In the genomic region with DNA sequence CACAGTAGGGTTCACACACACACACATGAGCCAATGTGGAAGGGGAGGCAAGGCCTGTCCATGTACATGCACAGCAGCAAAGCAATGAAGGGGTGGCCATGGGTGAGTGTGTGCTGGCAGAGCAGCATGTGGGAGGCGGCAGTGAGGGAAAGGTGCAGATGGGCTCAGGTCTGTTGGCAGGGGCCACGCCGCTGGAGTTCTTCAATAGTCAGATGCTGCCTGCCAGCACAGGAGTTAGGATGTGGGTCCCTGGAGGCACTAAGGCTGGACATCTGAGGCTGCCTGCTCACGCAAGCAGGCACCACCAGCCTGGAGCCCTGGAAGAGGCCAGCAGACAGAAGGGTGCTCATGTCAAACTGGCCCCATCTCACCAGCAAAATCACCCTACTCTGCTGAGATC, we compare ENCODE assay signal across 31 cellular contexts.
"Had no signal": no experiment of that assay in that cellular context is flagged by ENCODE, and none has a peak within 500 bp of the region (broad histone marks: within the 10 kb centered on the region; RNA-seq: fewer than 3 reads in every experiment).

No MANE protein-coding gene starts in this region.

- H3K36me3 ChIP-seq: colonic mucosa, esophagus squamous epithelium, gastroesophageal sphincter, heart right ventricle had no signal

- ATAC-seq: activated CD4-positive, alpha-beta T cell treated with anti-CD3 and anti-CD28 coated beads for 36 hours; activated CD8-positive, alpha-beta memory T cell treated with anti-CD3 and anti-CD28 coated beads, Interleukin-2, amount 10 ng/mL, durations not matched to agents 7 days and 5 days; activated CD8-positive, alpha-beta T cell treated with anti-CD3 and anti-CD28 coated beads, Interleukin-2, amount 10 ng/mL, durations not matched to agents 7 days and 5 days; body of pancreas; gastroesophageal sphincter; heart right ventricle; T-helper 17 cell had no signal

- H3K27ac ChIP-seq: body of pancreas, colonic mucosa, epithelial cell of prostate, esophagus squamous epithelium, gastroesophageal sphincter, heart right ventricle had no signal

- H3K4me1 Mint-ChIP-seq: activated CD4-positive, alpha-beta T cell treated with anti-CD3 and anti-CD28 coated beads for 36 hours; activated CD4-positive, alpha-beta T cell treated with anti-CD3 and anti-CD28 coated beads, Interleukin-2, amount 10 ng/mL, durations not matched to agents 24 days and 14 days; activated CD8-positive, alpha-beta memory T cell treated with anti-CD3 and anti-CD28 coated beads, Interleukin-2, amount 10 ng/mL, durations not matched to agents 7 days and 5 days; activated naive CD4-positive, alpha-beta T cell treated with anti-CD3 and anti-CD28 coated beads, Interleukin-2, amount 50 U/mL, for 24 hours; activated naive CD8-positive, alpha-beta T cell treated with anti-CD3 and anti-CD28 coated beads, Interleukin-2, amount 10 ng/mL, durations not matched to agents 7 days and 5 days; T-helper 17 cell had no signal

- H3K27me3 Mint-ChIP-seq: activated CD4-positive, alpha-beta memory T cell treated with anti-CD3 and anti-CD28 coated beads for 36 hours; activated CD4-positive, alpha-beta T cell treated with anti-CD3 and anti-CD28 coated beads for 36 hours; activated CD4-positive, alpha-beta T cell treated with anti-CD3 and anti-CD28 coated beads, Interleukin-2, amount 10 ng/mL, durations not matched to agents 24 days and 14 days; activated CD8-positive, alpha-beta memory T cell treated with anti-CD3 and anti-CD28 coated beads, Interleukin-2, amount 10 ng/mL, durations not matched to agents 7 days and 5 days; activated naive CD4-positive, alpha-beta T cell treated with anti-CD3 and anti-CD28 coated beads, Interleukin-2, amount 50 U/mL, for 24 hours; activated naive CD8-positive, alpha-beta T cell treated with anti-CD3 and anti-CD28 coated beads, Interleukin-2, amount 10 ng/mL, durations not matched to agents 7 days and 5 days; T-helper 17 cell had no signal

- H3K36me3 Mint-ChIP-seq: activated CD4-positive, alpha-beta memory T cell treated with anti-CD3 and anti-CD28 coated beads for 36 hours; activated CD8-positive, alpha-beta memory T cell treated with anti-CD3 and anti-CD28 coated beads, Interleukin-2, amount 10 ng/mL, durations not matched to agents 7 days and 5 days; activated naive CD4-positive, alpha-beta T cell treated with anti-CD3 and anti-CD28 coated beads, Interleukin-2, amount 50 U/mL, for 24 hours; activated naive CD8-positive, alpha-beta T cell treated with anti-CD3 and anti-CD28 coated beads, Interleukin-2, amount 10 ng/mL, durations not matched to agents 7 days and 5 days had no signal

- H3K27ac Mint-ChIP-seq: activated CD4-positive, alpha-beta memory T cell treated with anti-CD3 and anti-CD28 coated beads for 36 hours; activated CD4-positive, alpha-beta T cell treated with anti-CD3 and anti-CD28 coated beads for 36 hours; activated CD4-positive, alpha-beta T cell treated with anti-CD3 and anti-CD28 coated beads, Interleukin-2, amount 10 ng/mL, durations not matched to agents 24 days and 14 days; activated CD8-positive, alpha-beta memory T cell treated with anti-CD3 and anti-CD28 coated beads, Interleukin-2, amount 10 ng/mL, durations not matched to agents 7 days and 5 days; activated CD8-positive, alpha-beta T cell treated with anti-CD3 and anti-CD28 coated beads, Interleukin-2, amount 10 ng/mL, durations not matched to agents 7 days and 5 days; activated naive CD4-positive, alpha-beta T cell treated with anti-CD3 and anti-CD28 coated beads for 36 hours; activated naive CD4-positive, alpha-beta T cell treated with anti-CD3 and anti-CD28 coated beads, Interleukin-2, amount 50 U/mL, for 24 hours; activated naive CD8-positive, alpha-beta T cell treated with anti-CD3 and anti-CD28 coated beads, Interleukin-2, amount 10 ng/mL, durations not matched to agents 7 days and 5 days; activated T-helper 1 cell treated with anti-CD3 and anti-CD28 coated beads, Interleukin-12 subunit alpha, Interleukin-12 subunit beta, Interleukin-2, Interleukin-4 antibody, amounts not matched to agents 30 ng/mL and 10 ng/mL and 1 ng/mL, durations not matched to agents 14 hours and 24 hours and 36 hours; activated T-helper 2 cell treated with anti-CD3 and anti-CD28 coated beads, Interferon-gamma antibody, Interleukin-2, Interleukin-4, amounts not matched to agents 10 μg/mL and 5 μg/mL and 100 μg/mL, durations not matched to agents 14 hours and 24 hours and 36 hours; T-helper 17 cell; T-helper 2 cell treated with Interferon-gamma antibody and Interleukin-4, amounts not matched to agents 5 μg/mL and 100 μg/mL, for 36 hours had no signal

- H3K9me3 ChIP-seq: body of pancreas, colonic mucosa, gastroesophageal sphincter had no signal

- H3K4me1 ChIP-seq: body of pancreas, colonic mucosa, esophagus squamous epithelium, gastroesophageal sphincter, heart right ventricle had no signal

- H3K4me3 Mint-ChIP-seq: activated CD4-positive, alpha-beta memory T cell treated with anti-CD3 and anti-CD28 coated beads for 36 hours; activated CD4-positive, alpha-beta T cell treated with anti-CD3 and anti-CD28 coated beads for 36 hours; activated CD4-positive, alpha-beta T cell treated with anti-CD3 and anti-CD28 coated beads, Interleukin-2, amount 10 ng/mL, durations not matched to agents 24 days and 14 days; activated CD8-positive, alpha-beta memory T cell treated with anti-CD3 and anti-CD28 coated beads, Interleukin-2, amount 10 ng/mL, durations not matched to agents 7 days and 5 days; activated CD8-positive, alpha-beta T cell treated with anti-CD3 and anti-CD28 coated beads, Interleukin-2, amount 10 ng/mL, durations not matched to agents 7 days and 5 days; activated naive CD4-positive, alpha-beta T cell treated with anti-CD3 and anti-CD28 coated beads for 36 hours; activated naive CD4-positive, alpha-beta T cell treated with anti-CD3 and anti-CD28 coated beads, Interleukin-2, amount 50 U/mL, for 24 hours; activated naive CD8-positive, alpha-beta T cell treated with anti-CD3 and anti-CD28 coated beads, Interleukin-2, amount 10 ng/mL, durations not matched to agents 7 days and 5 days; activated T-helper 1 cell treated with anti-CD3 and anti-CD28 coated beads, Interleukin-12 subunit alpha, Interleukin-12 subunit beta, Interleukin-2, Interleukin-4 antibody, amounts not matched to agents 30 ng/mL and 10 ng/mL and 1 ng/mL, durations not matched to agents 14 hours and 24 hours and 36 hours; T-helper 17 cell; T-helper 2 cell treated with Interferon-gamma antibody and Interleukin-4, amounts not matched to agents 5 μg/mL and 100 μg/mL, for 36 hours had no signal

- H3K27me3 ChIP-seq: body of pancreas, colonic mucosa, esophagus squamous epithelium, gastroesophageal sphincter, heart right ventricle had no signal

- DNase-seq: activated CD4-positive, alpha-beta memory T cell treated with anti-CD3 and anti-CD28 coated beads for 36 hours; activated CD4-positive, alpha-beta T cell treated with anti-CD3 and anti-CD28 coated beads for 36 hours; activated CD4-positive, alpha-beta T cell treated with anti-CD3 and anti-CD28 coated beads, Interleukin-2, amount 10 ng/mL, durations not matched to agents 24 days and 14 days; activated CD4-positive, CD25-positive, alpha-beta regulatory T cell; activated CD4-positive, CD25-positive, alpha-beta regulatory T cell treated with anti-CD3 and anti-CD28 coated beads, Interleukin-2, amount 50 U/mL, for 72 hours; activated CD8-positive, alpha-beta memory T cell treated with anti-CD3 and anti-CD28 coated beads, Interleukin-2, amount 10 ng/mL, durations not matched to agents 7 days and 5 days; activated CD8-positive, alpha-beta memory T cell treated with anti-CD3 and anti-CD28 coated beads, Interleukin-2, amount 50 U/mL, for 4 hours; activated CD8-positive, alpha-beta T cell treated with anti-CD3 and anti-CD28 coated beads, Interleukin-2, amount 10 ng/mL, durations not matched to agents 7 days and 5 days; activated effector memory CD4-positive, alpha-beta T cell treated with anti-CD3 and anti-CD28 coated beads, Interleukin-2, amount 50 U/mL, for 16 hours; activated naive CD4-positive, alpha-beta T cell treated with anti-CD3 and anti-CD28 coated beads for 36 hours; activated naive CD8-positive, alpha-beta T cell treated with anti-CD3 and anti-CD28 coated beads, Interleukin-2, amount 10 ng/mL, durations not matched to agents 7 days and 5 days; activated T-cell treated with anti-CD3 and anti-CD28 coated beads, Interleukin-2, amount 50 U/mL, for 1 hour; activated T-cell treated with anti-CD3 and anti-CD28 coated beads, Interleukin-2, amount 50 U/mL, for 48 hours; amniotic stem cell; anterior cingulate cortex; body of pancreas; caudate nucleus; colonic mucosa; effector CD8-positive, alpha-beta T cell; esophagus squamous epithelium; foreskin melanocyte; heart right ventricle; T-helper 1 cell; T-helper 17 cell; T1000 had no signal

- H3K4me3 ChIP-seq: body of pancreas, colonic mucosa, esophagus squamous epithelium, gastroesophageal sphincter, heart right ventricle had no signal
